17 cellular contexts compared by ENCODE assay signal in the genomic region with DNA sequence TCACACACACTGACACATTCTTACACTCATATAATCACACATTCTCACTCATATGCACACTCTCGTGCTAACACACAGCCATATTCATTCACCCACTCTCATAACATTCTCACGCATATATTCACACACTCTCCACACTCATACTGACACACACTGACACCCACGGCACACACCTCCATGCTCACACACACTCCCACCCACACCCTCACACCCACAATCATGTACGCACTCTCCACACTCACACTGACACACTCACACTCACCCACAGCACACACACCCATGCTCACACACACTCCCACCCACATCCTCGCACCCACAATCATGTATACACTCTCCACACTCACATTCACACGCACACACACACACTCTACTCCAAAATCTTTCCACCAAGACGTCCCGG.
"Had no signal": no experiment of that assay in that cellular context is flagged by ENCODE, and none has a peak within 500 bp of the region (broad histone marks: within the 10 kb centered on the region; RNA-seq: fewer than 3 reads in every experiment).

No MANE protein-coding gene starts in this region.

- ATAC-seq: activated CD4-positive, alpha-beta T cell treated with anti-CD3 and anti-CD28 coated beads for 36 hours; activated CD8-positive, alpha-beta memory T cell treated with anti-CD3 and anti-CD28 coated beads, Interleukin-2, amount 10 ng/mL, durations not matched to agents 7 days and 5 days; naive thymus-derived CD4-positive, alpha-beta T cell; right lobe of liver had no signal

- H3K9me3 ChIP-seq: mucosa of descending colon, psoas muscle, right lobe of liver, stomach, thoracic aorta had no signal

- FAIRE-seq: astrocyte, endometrium had no signal

- H3K4me1 ChIP-seq: right lobe of liver had no signal

- H3K27me3 Mint-ChIP-seq: activated T-cell treated with anti-CD3 and anti-CD28 coated beads, Interleukin-2, amount 50 U/mL, for 24 hours had no signal

- H3K36me3 Mint-ChIP-seq: activated CD4-positive, alpha-beta memory T cell treated with anti-CD3 and anti-CD28 coated beads for 36 hours; activated CD8-positive, alpha-beta memory T cell treated with anti-CD3 and anti-CD28 coated beads, Interleukin-2, amount 10 ng/mL, durations not matched to agents 7 days and 5 days; activated naive CD4-positive, alpha-beta T cell treated with anti-CD3 and anti-CD28 coated beads, Interleukin-2, amount 10 ng/mL, durations not matched to agents 7 days and 5 days; naive thymus-derived CD4-positive, alpha-beta T cell had no signal

- H3K4me3 ChIP-seq: dorsolateral prefrontal cortex, lung, mucosa of descending colon, psoas muscle, right lobe of liver, stomach, thoracic aorta had no signal

- H3K9me3 Mint-ChIP-seq: activated CD4-positive, alpha-beta memory T cell treated with anti-CD3 and anti-CD28 coated beads for 36 hours; activated naive CD4-positive, alpha-beta T cell treated with anti-CD3 and anti-CD28 coated beads, Interleukin-2, amount 10 ng/mL, durations not matched to agents 7 days and 5 days; activated T-cell treated with anti-CD3 and anti-CD28 coated beads, Interleukin-2, amount 50 U/mL, for 24 hours; naive thymus-derived CD4-positive, alpha-beta T cell; T-helper 1 cell treated with Interleukin-12 subunit alpha and Interleukin-12 subunit beta and Interleukin-4 antibody, amounts not matched to agents 30 μg/mL and 1 μg/mL, for 36 hours had no signal

- DNase-seq: activated CD4-positive, alpha-beta memory T cell treated with anti-CD3 and anti-CD28 coated beads for 36 hours; activated CD4-positive, alpha-beta T cell treated with anti-CD3 and anti-CD28 coated beads for 36 hours; activated CD8-positive, alpha-beta memory T cell treated with anti-CD3 and anti-CD28 coated beads, Interleukin-2, amount 10 ng/mL, durations not matched to agents 7 days and 5 days; activated naive CD4-positive, alpha-beta T cell treated with anti-CD3 and anti-CD28 coated beads, Interleukin-2, amount 10 ng/mL, durations not matched to agents 7 days and 5 days; activated T-cell treated with anti-CD3 and anti-CD28 coated beads, Interleukin-2, amount 50 U/mL, for 24 hours; dorsolateral prefrontal cortex; foreskin fibroblast; naive thymus-derived CD4-positive, alpha-beta T cell; right lobe of liver; stomach had no signal

- H3K36me3 ChIP-seq: right lobe of liver, stomach, thoracic aorta had no signal

- H3K4me3 Mint-ChIP-seq: activated CD4-positive, alpha-beta memory T cell treated with anti-CD3 and anti-CD28 coated beads for 36 hours; activated CD4-positive, alpha-beta T cell treated with anti-CD3 and anti-CD28 coated beads for 36 hours; activated CD8-positive, alpha-beta memory T cell treated with anti-CD3 and anti-CD28 coated beads, Interleukin-2, amount 10 ng/mL, durations not matched to agents 7 days and 5 days; activated naive CD4-positive, alpha-beta T cell treated with anti-CD3 and anti-CD28 coated beads, Interleukin-2, amount 10 ng/mL, durations not matched to agents 7 days and 5 days; activated T-cell treated with anti-CD3 and anti-CD28 coated beads, Interleukin-2, amount 50 U/mL, for 24 hours; naive thymus-derived CD4-positive, alpha-beta T cell; T-helper 1 cell treated with Interleukin-12 subunit alpha and Interleukin-12 subunit beta and Interleukin-4 antibody, amounts not matched to agents 30 μg/mL and 1 μg/mL, for 36 hours had no signal

- H3K27ac ChIP-seq: dorsolateral prefrontal cortex, psoas muscle, right lobe of liver, stomach, thoracic aorta had no signal

- H3K27me3 ChIP-seq: right lobe of liver had no signal

- H3K27ac Mint-ChIP-seq: activated CD4-positive, alpha-beta memory T cell treated with anti-CD3 and anti-CD28 coated beads for 36 hours; activated CD4-positive, alpha-beta T cell treated with anti-CD3 and anti-CD28 coated beads for 36 hours; activated CD8-positive, alpha-beta memory T cell treated with anti-CD3 and anti-CD28 coated beads, Interleukin-2, amount 10 ng/mL, durations not matched to agents 7 days and 5 days; activated naive CD4-positive, alpha-beta T cell treated with anti-CD3 and anti-CD28 coated beads, Interleukin-2, amount 10 ng/mL, durations not matched to agents 7 days and 5 days; activated T-cell treated with anti-CD3 and anti-CD28 coated beads, Interleukin-2, amount 50 U/mL, for 24 hours; T-helper 1 cell treated with Interleukin-12 subunit alpha and Interleukin-12 subunit beta and Interleukin-4 antibody, amounts not matched to agents 30 μg/mL and 1 μg/mL, for 36 hours had no signal
